In genomic region chr20:53652090-53652858, GRCh38 we compare ENCODE assay signal across 7 cellular contexts. TPM values are rescaled to one million over a fixed set of nuclear protein-coding genes. Genes with fewer than 3 reads are reported as not detected.
A peak's percentile ranks its signal among the peaks of the same experiment; 100 is the strongest.
DNase-seq lines count a peak whose midpoint lies in the region; ATAC-seq and TF ChIP-seq lines count a peak whose summit lies in the region.

No MANE protein-coding gene starts in this region.

- H3K36me3 Mint-ChIP-seq in IgD-negative memory B cell = no peaks in the 10 kb centered on the region
- no peaks in the 10 kb centered on the region for H3K36me3 Mint-ChIP-seq in natural killer cell treated with Interleukin-12 subunit alpha and Interleukin-12 subunit beta and Interleukin-15 and Interleukin-18, amount 100 ng/mL, for 72 hours

- peak overlapping the region in 3 of 5 donors; percentile 47 to 61 (median 52) for H3K27ac ChIP-seq in adrenal gland

- no peaks in the 10 kb centered on the region for H3K27me3 ChIP-seq in adrenal gland

- no peaks in the 10 kb centered on the region for H3K9me3 ChIP-seq in adrenal gland (replicated peaks in 1 of 3)

- ATAC-seq in GM18520 (IDR thresholded peaks at IDR 0.05; ENCODE audit: unreplicated experiment) (peak; percentile 71), GM21723 (IDR thresholded peaks at IDR 0.05; ENCODE audit: unreplicated experiment) (peak; percentile 67)
- ATAC-seq in natural killer cell treated with Interleukin-12 subunit alpha and Interleukin-12 subunit beta and Interleukin-15 and Interleukin-18, amount 100 ng/mL, for 72 hours = peak; percentile 77 to 78

- no peak for DNase-seq in adrenal gland
- DNase-seq in natural killer cell treated with Interleukin-12 subunit alpha and Interleukin-12 subunit beta and Interleukin-15 and Interleukin-18, amount 100 ng/mL, for 72 hours (ENCODE audit: low spot score) = no peak
- no peak for DNase-seq in head of caudate nucleus
- DNase-seq in NCI-H187 treated with DMSO at 0.1 percent for 48 hours (lab: John Stamatoyannopoulos, UW) = no peak

- peak overlapping the region; percentile 81 to 94 (median 88) for H3K27ac Mint-ChIP-seq in IgD-negative memory B cell
- peak overlapping the region; percentile 91 to 98 for H3K27ac Mint-ChIP-seq in natural killer cell treated with Interleukin-12 subunit alpha and Interleukin-12 subunit beta and Interleukin-15 and Interleukin-18, amount 100 ng/mL, for 72 hours

- H3K4me1 Mint-ChIP-seq in IgD-negative memory B cell = peaks cover 36 to 40% (median 38%) of the 10 kb centered on the region in 3 donors
- peaks cover 29 to 37% of the 10 kb centered on the region in 2 donors for H3K4me1 Mint-ChIP-seq in natural killer cell treated with Interleukin-12 subunit alpha and Interleukin-12 subunit beta and Interleukin-15 and Interleukin-18, amount 100 ng/mL, for 72 hours (ENCODE audit: low read depth in 2 of 2)

- WGBS in adrenal gland, 4 donors = 24 to 27% (median 25%) methylated on average over 7 of the region's 7 CpGs

- no peak for TF ChIP-seq CTCF in adrenal gland (IDR thresholded peaks at IDR 0.05)

- H3K36me3 ChIP-seq in adrenal gland (replicated peaks in 1 of 2) = no peaks in the 10 kb centered on the region

- no peaks in the 10 kb centered on the region for H3K9me3 Mint-ChIP-seq in IgD-negative memory B cell
- no peaks in the 10 kb centered on the region for H3K9me3 Mint-ChIP-seq in natural killer cell treated with Interleukin-12 subunit alpha and Interleukin-12 subunit beta and Interleukin-15 and Interleukin-18, amount 100 ng/mL, for 72 hours

- H3K27me3 Mint-ChIP-seq in IgD-negative memory B cell = no peaks in the 10 kb centered on the region
- H3K27me3 Mint-ChIP-seq in natural killer cell treated with Interleukin-12 subunit alpha and Interleukin-12 subunit beta and Interleukin-15 and Interleukin-18, amount 100 ng/mL, for 72 hours = no peaks in the 10 kb centered on the region

- intact Hi-C loops in adrenal gland (cut with DNase I) (no loop called here), head of caudate nucleus (cut with DNase I) (no loop called here)

- H3K4me3 ChIP-seq in adrenal gland = peak overlapping the region in 1 of 4 donors; percentile 35

- H3K4me1 ChIP-seq in adrenal gland (replicated peaks in 1 of 2) = peaks cover 41 to 56% of the 10 kb centered on the region in 2 donors

- peak in 1 of 2 donors; percentile 15 for TF ChIP-seq POLR2A in adrenal gland (IDR thresholded peaks at IDR 0.05)

- H3K4me3 Mint-ChIP-seq in IgD-negative memory B cell = peak overlapping the region; percentile 47 to 90 (median 78)
- peak overlapping the region; percentile 79 for H3K4me3 Mint-ChIP-seq in natural killer cell treated with Interleukin-12 subunit alpha and Interleukin-12 subunit beta and Interleukin-15 and Interleukin-18, amount 100 ng/mL, for 72 hours

RNA-seq across cellular contexts. Expression of gene ZNF217, which starts 58.6 kb away (rescaled TPM):
- polyA plus RNA-seq in IgD-negative memory B cell = 29.9 TPM
- total RNA-seq in adrenal gland = 10 to 100 TPM in 7 of 8 donors, 1 to 10 TPM in 1; 9.9 to 23.4 (median 13.7) TPM
- polyA plus RNA-seq in adrenal gland = 1 to 10 TPM; 3.5 to 5.5 (median 4.3) TPM
- total RNA-seq in natural killer cell treated with Interleukin-12 subunit alpha and Interleukin-12 subunit beta and Interleukin-15 and Interleukin-18, amount 100 ng/mL, for 72 hours = 10 to 100 TPM; 39.9 to 48.0 TPM
